In the genomic region with DNA sequence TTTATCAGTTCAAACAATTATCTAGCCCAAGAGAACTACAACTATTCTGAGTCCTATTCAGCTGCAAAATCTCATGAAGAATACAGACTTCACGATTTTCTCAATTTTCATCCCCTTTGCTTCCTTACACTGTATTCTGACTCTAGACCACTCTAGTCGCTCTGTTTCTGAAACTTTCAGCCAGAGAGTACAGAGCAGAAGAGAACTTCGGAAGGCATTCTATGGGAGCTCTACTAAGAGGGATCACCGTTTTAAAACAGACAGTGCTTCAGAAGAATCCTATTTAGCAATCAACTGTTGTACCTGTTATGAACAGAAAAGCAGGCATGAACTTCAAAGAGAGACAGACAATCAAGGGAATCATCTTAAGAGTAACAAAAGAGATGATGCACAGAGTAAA, we compare ENCODE assay signal across 1 cellular context.
TF ChIP-seq lines count a peak whose summit lies in the region.

No MANE protein-coding gene starts in this region.

TF ChIP-seq in GM23338, 12 proteins besides CTCF, POLR2A, EP300 and RAD21:
- TF ChIP-seq, protein P1, sequence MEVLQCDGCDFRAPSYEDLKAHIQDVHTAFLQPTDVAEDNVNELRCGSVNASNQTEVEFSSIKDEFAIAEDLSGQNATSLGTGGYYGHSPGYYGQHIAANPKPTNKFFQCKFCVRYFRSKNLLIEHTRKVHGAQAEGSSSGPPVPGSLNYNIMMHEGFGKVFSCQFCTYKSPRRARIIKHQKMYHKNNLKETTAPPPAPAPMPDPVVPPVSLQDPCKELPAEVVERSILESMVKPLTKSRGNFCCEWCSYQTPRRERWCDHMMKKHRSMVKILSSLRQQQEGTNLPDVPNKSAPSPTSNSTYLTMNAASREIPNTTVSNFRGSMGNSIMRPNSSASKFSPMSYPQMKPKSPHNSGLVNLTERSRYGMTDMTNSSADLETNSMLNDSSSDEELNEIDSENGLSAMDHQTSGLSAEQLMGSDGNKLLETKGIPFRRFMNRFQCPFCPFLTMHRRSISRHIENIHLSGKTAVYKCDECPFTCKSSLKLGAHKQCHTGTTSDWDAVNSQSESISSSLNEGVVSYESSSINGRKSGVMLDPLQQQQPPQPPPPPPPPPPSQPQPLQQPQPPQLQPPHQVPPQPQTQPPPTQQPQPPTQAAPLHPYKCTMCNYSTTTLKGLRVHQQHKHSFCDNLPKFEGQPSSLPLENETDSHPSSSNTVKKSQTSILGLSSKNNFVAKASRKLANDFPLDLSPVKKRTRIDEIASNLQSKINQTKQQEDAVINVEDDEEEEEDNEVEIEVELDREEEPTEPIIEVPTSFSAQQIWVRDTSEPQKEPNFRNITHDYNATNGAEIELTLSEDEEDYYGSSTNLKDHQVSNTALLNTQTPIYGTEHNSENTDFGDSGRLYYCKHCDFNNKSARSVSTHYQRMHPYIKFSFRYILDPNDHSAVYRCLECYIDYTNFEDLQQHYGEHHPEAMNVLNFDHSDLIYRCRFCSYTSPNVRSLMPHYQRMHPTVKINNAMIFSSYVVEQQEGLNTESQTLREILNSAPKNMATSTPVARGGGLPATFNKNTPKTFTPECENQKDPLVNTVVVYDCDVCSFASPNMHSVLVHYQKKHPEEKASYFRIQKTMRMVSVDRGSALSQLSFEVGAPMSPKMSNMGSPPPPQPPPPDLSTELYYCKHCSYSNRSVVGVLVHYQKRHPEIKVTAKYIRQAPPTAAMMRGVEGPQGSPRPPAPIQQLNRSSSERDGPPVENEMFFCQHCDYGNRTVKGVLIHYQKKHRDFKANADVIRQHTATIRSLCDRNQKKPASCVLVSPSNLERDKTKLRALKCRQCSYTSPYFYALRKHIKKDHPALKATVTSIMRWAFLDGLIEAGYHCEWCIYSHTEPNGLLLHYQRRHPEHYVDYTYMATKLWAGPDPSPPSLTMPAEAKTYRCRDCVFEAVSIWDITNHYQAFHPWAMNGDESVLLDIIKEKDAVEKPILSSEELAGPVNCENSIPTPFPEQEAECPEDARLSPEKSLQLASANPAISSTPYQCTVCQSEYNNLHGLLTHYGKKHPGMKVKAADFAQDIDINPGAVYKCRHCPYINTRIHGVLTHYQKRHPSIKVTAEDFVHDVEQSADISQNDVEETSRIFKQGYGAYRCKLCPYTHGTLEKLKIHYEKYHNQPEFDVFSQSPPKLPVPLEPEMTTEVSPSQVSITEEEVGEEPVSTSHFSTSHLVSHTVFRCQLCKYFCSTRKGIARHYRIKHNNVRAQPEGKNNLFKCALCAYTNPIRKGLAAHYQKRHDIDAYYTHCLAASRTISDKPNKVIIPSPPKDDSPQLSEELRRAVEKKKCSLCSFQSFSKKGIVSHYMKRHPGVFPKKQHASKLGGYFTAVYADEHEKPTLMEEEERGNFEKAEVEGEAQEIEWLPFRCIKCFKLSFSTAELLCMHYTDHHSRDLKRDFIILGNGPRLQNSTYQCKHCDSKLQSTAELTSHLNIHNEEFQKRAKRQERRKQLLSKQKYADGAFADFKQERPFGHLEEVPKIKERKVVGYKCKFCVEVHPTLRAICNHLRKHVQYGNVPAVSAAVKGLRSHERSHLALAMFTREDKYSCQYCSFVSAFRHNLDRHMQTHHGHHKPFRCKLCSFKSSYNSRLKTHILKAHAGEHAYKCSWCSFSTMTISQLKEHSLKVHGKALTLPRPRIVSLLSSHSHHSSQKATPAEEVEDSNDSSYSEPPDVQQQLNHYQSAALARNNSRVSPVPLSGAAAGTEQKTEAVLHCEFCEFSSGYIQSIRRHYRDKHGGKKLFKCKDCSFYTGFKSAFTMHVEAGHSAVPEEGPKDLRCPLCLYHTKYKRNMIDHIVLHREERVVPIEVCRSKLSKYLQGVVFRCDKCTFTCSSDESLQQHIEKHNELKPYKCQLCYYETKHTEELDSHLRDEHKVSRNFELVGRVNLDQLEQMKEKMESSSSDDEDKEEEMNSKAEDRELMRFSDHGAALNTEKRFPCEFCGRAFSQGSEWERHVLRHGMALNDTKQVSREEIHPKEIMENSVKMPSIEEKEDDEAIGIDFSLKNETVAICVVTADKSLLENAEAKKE (CRISPR knock-in tag; IDR thresholded peaks at IDR 0.05), result no peak
- TF ChIP-seq, protein P2, sequence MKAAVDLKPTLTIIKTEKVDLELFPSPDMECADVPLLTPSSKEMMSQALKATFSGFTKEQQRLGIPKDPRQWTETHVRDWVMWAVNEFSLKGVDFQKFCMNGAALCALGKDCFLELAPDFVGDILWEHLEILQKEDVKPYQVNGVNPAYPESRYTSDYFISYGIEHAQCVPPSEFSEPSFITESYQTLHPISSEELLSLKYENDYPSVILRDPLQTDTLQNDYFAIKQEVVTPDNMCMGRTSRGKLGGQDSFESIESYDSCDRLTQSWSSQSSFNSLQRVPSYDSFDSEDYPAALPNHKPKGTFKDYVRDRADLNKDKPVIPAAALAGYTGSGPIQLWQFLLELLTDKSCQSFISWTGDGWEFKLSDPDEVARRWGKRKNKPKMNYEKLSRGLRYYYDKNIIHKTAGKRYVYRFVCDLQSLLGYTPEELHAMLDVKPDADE (IDR thresholded peaks at IDR 0.05), result no peak
- TF ChIP-seq ZNF331 (CRISPR knock-in tag; IDR thresholded peaks at IDR 0.05; ENCODE audit: low read depth), result no peak
- no peak for TF ChIP-seq POLR2AphosphoS5 (IDR thresholded peaks at IDR 0.05; ENCODE audit: low read depth)
- TF ChIP-seq JUNB (IDR thresholded peaks at IDR 0.05; ENCODE audit: unreplicated experiment), result no peak
- no peak for TF ChIP-seq NANOG (IDR thresholded peaks at IDR 0.05; ENCODE audit: borderline replicate concordance)
- TF ChIP-seq, protein P3, sequence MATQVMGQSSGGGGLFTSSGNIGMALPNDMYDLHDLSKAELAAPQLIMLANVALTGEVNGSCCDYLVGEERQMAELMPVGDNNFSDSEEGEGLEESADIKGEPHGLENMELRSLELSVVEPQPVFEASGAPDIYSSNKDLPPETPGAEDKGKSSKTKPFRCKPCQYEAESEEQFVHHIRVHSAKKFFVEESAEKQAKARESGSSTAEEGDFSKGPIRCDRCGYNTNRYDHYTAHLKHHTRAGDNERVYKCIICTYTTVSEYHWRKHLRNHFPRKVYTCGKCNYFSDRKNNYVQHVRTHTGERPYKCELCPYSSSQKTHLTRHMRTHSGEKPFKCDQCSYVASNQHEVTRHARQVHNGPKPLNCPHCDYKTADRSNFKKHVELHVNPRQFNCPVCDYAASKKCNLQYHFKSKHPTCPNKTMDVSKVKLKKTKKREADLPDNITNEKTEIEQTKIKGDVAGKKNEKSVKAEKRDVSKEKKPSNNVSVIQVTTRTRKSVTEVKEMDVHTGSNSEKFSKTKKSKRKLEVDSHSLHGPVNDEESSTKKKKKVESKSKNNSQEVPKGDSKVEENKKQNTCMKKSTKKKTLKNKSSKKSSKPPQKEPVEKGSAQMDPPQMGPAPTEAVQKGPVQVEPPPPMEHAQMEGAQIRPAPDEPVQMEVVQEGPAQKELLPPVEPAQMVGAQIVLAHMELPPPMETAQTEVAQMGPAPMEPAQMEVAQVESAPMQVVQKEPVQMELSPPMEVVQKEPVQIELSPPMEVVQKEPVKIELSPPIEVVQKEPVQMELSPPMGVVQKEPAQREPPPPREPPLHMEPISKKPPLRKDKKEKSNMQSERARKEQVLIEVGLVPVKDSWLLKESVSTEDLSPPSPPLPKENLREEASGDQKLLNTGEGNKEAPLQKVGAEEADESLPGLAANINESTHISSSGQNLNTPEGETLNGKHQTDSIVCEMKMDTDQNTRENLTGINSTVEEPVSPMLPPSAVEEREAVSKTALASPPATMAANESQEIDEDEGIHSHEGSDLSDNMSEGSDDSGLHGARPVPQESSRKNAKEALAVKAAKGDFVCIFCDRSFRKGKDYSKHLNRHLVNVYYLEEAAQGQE (IDR thresholded peaks at IDR 0.05; ENCODE audit: unreplicated experiment), result no peak
